Comparison of ENCODE assay signal across 8 cellular contexts in the genomic region with DNA sequence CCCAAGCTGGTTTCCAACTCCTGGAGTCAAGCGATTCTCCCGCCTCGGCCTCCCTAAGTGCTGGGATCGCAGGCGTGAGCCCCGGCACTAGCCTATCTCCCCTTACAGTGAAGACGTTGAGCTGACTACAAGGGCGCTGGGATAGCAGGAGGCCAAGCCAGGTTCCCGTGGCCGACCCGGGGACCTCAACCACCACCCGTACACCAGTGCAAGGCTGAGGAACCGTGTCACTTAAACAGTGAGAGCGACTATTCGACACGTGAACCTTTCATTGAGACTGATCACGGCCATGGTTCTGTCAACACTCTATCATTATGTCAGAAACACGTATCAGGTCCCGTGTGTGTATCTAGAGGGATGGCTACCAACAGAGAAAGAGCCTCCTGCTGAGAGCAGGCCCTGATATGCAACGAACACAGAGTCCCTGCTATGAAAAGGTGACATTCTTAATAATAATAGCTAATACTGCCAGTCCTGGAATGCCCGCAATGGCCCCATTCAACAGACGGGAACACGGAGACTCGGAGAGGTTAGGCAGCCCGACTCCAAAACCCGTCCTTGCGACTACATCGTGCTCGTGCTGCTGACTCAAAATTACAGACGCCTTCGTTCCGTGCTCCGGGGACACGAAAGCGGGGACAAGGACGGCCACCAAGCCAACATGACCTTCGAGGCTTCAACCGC. TPM values are rescaled to one million over a fixed set of nuclear protein-coding genes. Genes with fewer than 3 reads are reported as not detected.
DNase-seq lines count a peak whose midpoint lies in the region; ATAC-seq and TF ChIP-seq lines count a peak whose summit lies in the region.

No MANE protein-coding gene starts in this region.

- no peak for TF ChIP-seq POLR2A in HCT116 (IDR thresholded peaks at IDR 0.05; ENCODE audit: borderline replicate concordance, extremely low read depth, insufficient read depth, insufficient read length)

- no peaks in the 10 kb centered on the region; the same call in 1 of the 2 replicates for H4K20me1 ChIP-seq in HCT116 (ENCODE audit: insufficient read depth)

- H3K36me3 Mint-ChIP-seq in CD14-positive monocyte = peaks cover 2 to 13% of the 10 kb centered on the region in 2 donors
- peaks cover 18% of the 10 kb centered on the region for H3K36me3 Mint-ChIP-seq in effector memory CD8-positive, alpha-beta T cell (ENCODE audit: insufficient read depth)

- H3K4me3 ChIP-seq in HCT116 (replicated peaks in 1 of 2; ENCODE audit: low read depth in 1 of 2, low read length in 2 of 2) (peak overlapping the region; percentile 90 to 95), muscle layer of colon (ENCODE audit: low read depth in 1 of 2, low read length in 2 of 2) (peak overlapping the region; percentile 38 to 84)

- H3K36me3 ChIP-seq in HCT116 (ENCODE audit: control insufficient read depth in 1 of 2, insufficient read depth in 2 of 2, low read length in 2 of 2) (peaks cover 0 to 3% of the 10 kb centered on the region in 2 experiments; a peak in 2 of 4 replicates), muscle layer of colon (ENCODE audit: insufficient read depth, low read length) (peaks cover 6% of the 10 kb centered on the region)

- BruUV-seq in HCT116 (replicated peaks; lab: Mats Ljungman, UMichigan) = TSS peak; percentile 55

- no peak overlapping the region for H2AFZ ChIP-seq in HCT116 (ENCODE audit: low read depth, low read length, poor library complexity, severe bottlenecking)

- H3K27me3 ChIP-seq in HCT116 (ENCODE audit: insufficient read depth, low read length) (no peaks in the 10 kb centered on the region), muscle layer of colon (ENCODE audit: control insufficient read depth in 1 of 2, insufficient read depth in 2 of 2, low read length in 2 of 2) (no peaks in the 10 kb centered on the region)

- H3K27me3 Mint-ChIP-seq in CD14-positive monocyte (ENCODE audit: low read depth in 3 of 3) = no peaks in the 10 kb centered on the region
- no peaks in the 10 kb centered on the region for H3K27me3 Mint-ChIP-seq in effector memory CD8-positive, alpha-beta T cell

- peak overlapping the region; percentile 85 to 89 for H3K4me3 Mint-ChIP-seq in CD14-positive monocyte
- peak overlapping the region; percentile 83 to 88 for H3K4me3 Mint-ChIP-seq in effector memory CD8-positive, alpha-beta T cell

- peak overlapping the region; percentile 99 for H3K27ac ChIP-seq in HCT116 (ENCODE audit: low read depth, low read length)
- peak overlapping the region; percentile 95 for H3K27ac ChIP-seq in muscle layer of colon (ENCODE audit: low read depth, low read length)

- no peaks in the 10 kb centered on the region for H3K9me2 ChIP-seq in HCT116 (ENCODE audit: insufficient read depth)

- peak overlapping the region; percentile 100 for H3K9ac ChIP-seq in HCT116 (ENCODE audit: low read length)
- H3K9ac ChIP-seq in muscle layer of colon (ENCODE audit: low read length) = peak overlapping the region; percentile 93

- H3K27ac Mint-ChIP-seq in CD14-positive monocyte = peak overlapping the region; percentile 92 to 98 (median 96)
- H3K27ac Mint-ChIP-seq in effector memory CD8-positive, alpha-beta T cell = peak overlapping the region; percentile 88

- H3K9me3 Mint-ChIP-seq in CD14-positive monocyte = no peaks in the 10 kb centered on the region
- H3K9me3 Mint-ChIP-seq in effector memory CD8-positive, alpha-beta T cell = no peaks in the 10 kb centered on the region

- DNase-seq in CD14-positive monocyte (ENCODE audit: low spot score) (peak; percentile 58), HCT116 (ENCODE audit: low read depth, low spot score) (no peak), SW480 (ENCODE audit: low spot score) (peak; percentile 31), NCI-H524 (lab: John Stamatoyannopoulos, UW) (no peak)
- DNase-seq in effector memory CD8-positive, alpha-beta T cell = peak in 1 of 3 experiments; percentile 3

- POLR2A ChIA-PET in HCT116 (lab: Charles Lee) = interaction anchor here (1.8 kb wide), 1 partner anchor 9 kb away, joined by 6 read pairs; no protein-coding TSS in a partner anchor

- RAD21 ChIA-PET in HCT116 (lab: Charles Lee; ENCODE audit: low non-redundant PET in 1 of 2, low total read pairs in 2 of 2, uncharacterized antibody in 2 of 2, unreplicated experiment in 2 of 2) = no interaction called here

- peak overlapping the region; percentile 86 for H3K4me2 ChIP-seq in HCT116 (ENCODE audit: low read length)

- TF ChIP-seq CTCF in CD14-positive monocyte (IDR thresholded peaks at IDR 0.05) = no peak
- no peak for TF ChIP-seq CTCF in HCT116 (IDR thresholded peaks at IDR 0.05 in 2 of 3, conservative IDR thresholded peaks at IDR 0.05 in 1 of 3; ENCODE audit: borderline replicate concordance in 1 of 3, insufficient read depth in 1 of 3, low read depth in 2 of 3, low read length in 2 of 3)

- intact Hi-C loops in CD14-positive monocyte (cut with micrococcal nuclease) (loop anchor here (2.0 to 10.0 kb wide), 6 partner anchors 69 to 573 kb away; a partner anchor contains a TSS), HCT116 (cut with micrococcal nuclease) (loop anchor here (2.0 to 5.0 kb wide), 2 partner anchors 89 to 571 kb away; no protein-coding TSS in a partner anchor)

- H3K9me3 ChIP-seq in HCT116 (ENCODE audit: control insufficient read depth in 1 of 2, insufficient read depth in 1 of 2, low read depth in 1 of 2, low read length in 2 of 2) (no peaks in the 10 kb centered on the region), muscle layer of colon (ENCODE audit: low read length) (no peaks in the 10 kb centered on the region)

- H3K79me2 ChIP-seq in HCT116 (ENCODE audit: insufficient read depth, low read length) = peaks cover 56% of the 10 kb centered on the region

- H3K4me1 ChIP-seq in HCT116 (ENCODE audit: control insufficient read depth in 1 of 2, insufficient read depth in 2 of 2, low read length in 2 of 2) (peaks cover 8 to 17% of the 10 kb centered on the region in 2 experiments), muscle layer of colon (ENCODE audit: insufficient read depth, low read length) (peaks cover 20% of the 10 kb centered on the region)

- H3K4me1 Mint-ChIP-seq in CD14-positive monocyte = peaks cover 38% of the 10 kb centered on the region
- peaks cover 38 to 48% of the 10 kb centered on the region in 2 donors for H3K4me1 Mint-ChIP-seq in effector memory CD8-positive, alpha-beta T cell (ENCODE audit: low read depth in 2 of 2)

- ATAC-seq in HCT116 (no peak), HG02981 (IDR thresholded peaks at IDR 0.05; ENCODE audit: unreplicated experiment) (no peak), HG03108 (IDR thresholded peaks at IDR 0.05; ENCODE audit: unreplicated experiment) (no peak)
- ATAC-seq in effector memory CD8-positive, alpha-beta T cell (replicated peaks) = no peak

- TF ChIP-seq RAD21 in HCT116 (IDR thresholded peaks at IDR 0.05; ENCODE audit: low read depth) = no peak

- CTCF ChIA-PET in HCT116 (lab: Charles Lee) = no interaction called here

TF ChIP-seq in HCT116, 20 proteins besides CTCF, POLR2A, EP300 and RAD21:
- no peak for TF ChIP-seq EZH2 (IDR thresholded peaks at IDR 0.05)
- TF ChIP-seq, protein P1, sequence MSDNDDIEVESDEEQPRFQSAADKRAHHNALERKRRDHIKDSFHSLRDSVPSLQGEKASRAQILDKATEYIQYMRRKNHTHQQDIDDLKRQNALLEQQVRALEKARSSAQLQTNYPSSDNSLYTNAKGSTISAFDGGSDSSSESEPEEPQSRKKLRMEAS (IDR thresholded peaks at IDR 0.05) = 0 out of 2 replicates have a peak, but pooled peaks have one; percentile 4

RNA-seq across cellular contexts. Expression of a gene that starts 0.9 kb away (rescaled TPM):
- 10 to 100 TPM; 13.9 to 15.5 TPM for polyA plus RNA-seq in CD14-positive monocyte
- total RNA-seq in HCT116 (2021; ENCODE audit: unreplicated experiment) = 66.7 TPM
- 33.0 and 41.0 TPM in 2 replicates for polyA plus RNA-seq in HCT116 (2012)

RNA-seq across cellular contexts. Expression of a gene that starts 31.6 kb away (rescaled TPM):
- polyA plus RNA-seq in CD14-positive monocyte = not detected
- 7.4 TPM for total RNA-seq in HCT116 (2021; ENCODE audit: unreplicated experiment)
- 7.6 and 9.4 TPM in 2 replicates for polyA plus RNA-seq in HCT116 (2012)

Comparison
In these comparisons a context has a peak if more than half of its experiments do, and no peak if none do; other contexts are left out.
1. DNase-seq: peak in CD14-positive monocyte (single experiment) and SW480 (single experiment); none in HCT116 (single experiment) and NCI-H524 (0 of 2).